In genomic region chr1:40951943-40952743, GRCh38 we compare ENCODE assay signal across 7 cellular contexts. TPM values are rescaled to one million over a fixed set of nuclear protein-coding genes. Genes with fewer than 3 reads are reported as not detected.
DNase-seq lines count a peak whose midpoint lies in the region; ATAC-seq, FAIRE-seq and TF ChIP-seq lines count a peak whose summit lies in the region.

No MANE protein-coding gene starts in this region.

- H3K4me1 Mint-ChIP-seq in immature natural killer cell: peaks cover 3 to 6% of the 10 kb centered on the region in 2 donors

- WGBS in K562 (ENCODE audit: insufficient coverage, low coverage, missing lambda C conversion rate): 9% methylated on average over 17 of the region's 17 CpGs

- BruUV-seq in K562 (replicated peaks; lab: Mats Ljungman, UMichigan): no TSS peak

- FAIRE-seq in K562 (lab: Jason Lieb, UNC): peak; percentile 81

- POLR2A ChIA-PET in K562 (lab: Yijun Ruan, JAX): interaction anchor here (0.6 to 5.5 kb wide), 11 partner anchors 10 to 421 kb away, joined by 3 to 22 read pairs (median 4); partner anchors contain the start of genes CITED4 and ZNF684

- CTCF ChIA-PET in K562 (lab: Yijun Ruan, JAX; ENCODE audit: low intra/inter-chr PET ratio): interaction anchor here (0.8 to 6.0 kb wide), 8 partner anchors 88 to 339 kb away, joined by 3 to 120 read pairs (median 5); partner anchors contain the start of gene CITED4

- peak overlapping the region in 1 of 2 experiments; percentile 80; a peak in 2 of 4 replicates for H3K9ac ChIP-seq in K562 (ENCODE audit: insufficient read depth in 1 of 2, low read depth in 2 of 2, low read length in 2 of 2)

- H3K4me2 ChIP-seq in K562 (ENCODE audit: insufficient read depth, low read length): peak overlapping the region; percentile 70

- H3K36me3 Mint-ChIP-seq in immature natural killer cell: no peaks in the 10 kb centered on the region

- intact Hi-C loops in K562 (cut with micrococcal nuclease): loop anchor here (1.0 to 5.0 kb wide), 5 partner anchors 90 to 360 kb away; partner anchors contain the start of gene CITED4

- no peaks in the 10 kb centered on the region for H4K20me1 ChIP-seq in K562 (replicated peaks; ENCODE audit: control insufficient read depth, insufficient read depth, low read length)

- no peak for TF ChIP-seq POLR2A in K562 (conservative IDR thresholded peaks at IDR 0.05)

- H3K9me1 ChIP-seq in K562 (ENCODE audit: control insufficient read depth, insufficient read depth, low read length): no peaks in the 10 kb centered on the region

- no peak overlapping the region for H3K27ac ChIP-seq in K562 (ENCODE audit: extremely low read depth, low read depth, low read length)

- no peak overlapping the region for H3K4me3 Mint-ChIP-seq in immature natural killer cell

- H3K79me2 ChIP-seq in K562 (ENCODE audit: control insufficient read depth, insufficient read depth, low read length): no peaks in the 10 kb centered on the region

- H3K4me3 ChIP-seq in GM12864 (ENCODE audit: low read depth, low read length): no peak overlapping the region
- no peak overlapping the region for H3K4me3 ChIP-seq in K562

- H3K36me3 ChIP-seq in K562 (ENCODE audit: control insufficient read depth, insufficient read depth, low read length): no peaks in the 10 kb centered on the region

- TF ChIP-seq RAD21 in K562 (CRISPR knock-in tag; conservative IDR thresholded peaks at IDR 0.05 in 1 of 2, IDR thresholded peaks at IDR 0.05 in 1 of 2): peak; percentile 98 to 100

- H3K27me3 Mint-ChIP-seq in immature natural killer cell (ENCODE audit: low read depth in 3 of 3): peaks cover 5 to 23% (median 5%) of the 10 kb centered on the region in 3 donors

- H3K27me3 ChIP-seq in K562 (ENCODE audit: control insufficient read depth in 2 of 2, insufficient read depth in 2 of 2, low read length in 2 of 2): peaks cover 5 to 10% of the 10 kb centered on the region in 2 experiments; a peak in 3 of 5 replicates

- no peaks in the 10 kb centered on the region for H3K9me3 ChIP-seq in K562 (replicated peaks; ENCODE audit: control insufficient read depth, insufficient read depth, low read depth, low read length)

- peak; percentile 88 for ATAC-seq in K562

- H3K27ac Mint-ChIP-seq in immature natural killer cell: no peak overlapping the region

- in situ Hi-C loops in K562 (cut with MboI): loop anchor here (5.0 kb wide), 3 partner anchors 95 to 340 kb away; no protein-coding TSS in a partner anchor

- TF ChIP-seq EP300 in K562 (IDR thresholded peaks at IDR 0.05; ENCODE audit: low read length): no peak

- peak; percentile 97 for TF ChIP-seq CTCF in GM12864 (IDR thresholded peaks at IDR 0.05; ENCODE audit: low read depth, low read length, missing control alignments)
- TF ChIP-seq CTCF in K562 (IDR thresholded peaks at IDR 0.05 in 2 of 3, conservative IDR thresholded peaks at IDR 0.05 in 1 of 3; ENCODE audit: insufficient read depth in 2 of 3, low read depth in 1 of 3, low read length in 3 of 3): peak; percentile 96 to 98 (median 98)

- no peaks in the 10 kb centered on the region for H3K9me3 Mint-ChIP-seq in immature natural killer cell

- peak overlapping the region; percentile 65 for H2AFZ ChIP-seq in K562 (ENCODE audit: low read depth, low read length)

- DNase-seq in GM12864 (ENCODE audit: low read depth) (no peak), NCI-H1417 (lab: John Stamatoyannopoulos, UW) (peak; percentile 70 to 84 (median 70)), T-helper 9 cell (peak; percentile 55), K562 (ENCODE audit: extremely low read depth in 1 of 4, low spot score in 3 of 4) (peak; percentile 80 to 88 (median 86)), immature natural killer cell (peak; percentile 29 to 49 (median 40)), dedifferentiated amniotic fluid mesenchymal stem cell (ENCODE audit: extremely low spot score) (no peak)
- DNase-seq in stimulated activated CD4-positive, alpha-beta T cell treated with anti-CD3 and anti-CD28 coated beads, Interleukin-1b, Interleukin-23, amount 100 ng/mL, for 1 hour (ENCODE audit: low read depth in 2 of 2): peak; percentile 3 to 44

- H3K4me1 ChIP-seq in K562 (replicated peaks in 1 of 2; ENCODE audit: control insufficient read depth in 2 of 2, insufficient read depth in 2 of 2, low read length in 2 of 2): peaks cover 5 to 12% of the 10 kb centered on the region in 2 experiments; a peak in 4 of 5 replicates

TF ChIP-seq in K562, 482 proteins besides CTCF, POLR2A, EP300 and RAD21 (continues in another document):
- TF ChIP-seq ZNF282 (CRISPR knock-in tag; IDR thresholded peaks at IDR 0.05) (no peak), SMAD3 (CRISPR knock-in tag; conservative IDR thresholded peaks at IDR 0.05) (no peak), HDAC3 (IDR thresholded peaks at IDR 0.05; ENCODE audit: borderline replicate concordance, partially characterized antibody) (no peak), NR3C1 (CRISPR knock-in tag; IDR thresholded peaks at IDR 0.05) (no peak), RUNX1 (IDR thresholded peaks at IDR 0.05; ENCODE audit: low read depth) (no peak), BRD4 (IDR thresholded peaks at IDR 0.05) (no peak), ZFP36 (IDR thresholded peaks at IDR 0.05; ENCODE audit: low read depth, low read length, partially characterized antibody) (peak; percentile 97), FOXK2 (conservative IDR thresholded peaks at IDR 0.05 in 1 of 2, IDR thresholded peaks at IDR 0.05 in 1 of 2; ENCODE audit: low read depth in 2 of 2) (no peak), SMARCA5 (IDR thresholded peaks at IDR 0.05) (peak; percentile 60; the same call in 1 of the 2 replicates), ZNF175 (CRISPR knock-in tag; IDR thresholded peaks at IDR 0.05; ENCODE audit: low read depth) (no peak), ZBTB12 (CRISPR knock-in tag; IDR thresholded peaks at IDR 0.05) (no peak), SREBF2 (CRISPR knock-in tag; IDR thresholded peaks at IDR 0.05) (no peak), HNRNPUL1 (IDR thresholded peaks at IDR 0.05; ENCODE audit: low read length) (no peak)
- TF ChIP-seq, protein P1, sequence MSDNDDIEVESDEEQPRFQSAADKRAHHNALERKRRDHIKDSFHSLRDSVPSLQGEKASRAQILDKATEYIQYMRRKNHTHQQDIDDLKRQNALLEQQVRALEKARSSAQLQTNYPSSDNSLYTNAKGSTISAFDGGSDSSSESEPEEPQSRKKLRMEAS (CRISPR knock-in tag; IDR thresholded peaks at IDR 0.05): no peak; the same call in 1 of the 2 replicates
- TF ChIP-seq, protein P2, sequence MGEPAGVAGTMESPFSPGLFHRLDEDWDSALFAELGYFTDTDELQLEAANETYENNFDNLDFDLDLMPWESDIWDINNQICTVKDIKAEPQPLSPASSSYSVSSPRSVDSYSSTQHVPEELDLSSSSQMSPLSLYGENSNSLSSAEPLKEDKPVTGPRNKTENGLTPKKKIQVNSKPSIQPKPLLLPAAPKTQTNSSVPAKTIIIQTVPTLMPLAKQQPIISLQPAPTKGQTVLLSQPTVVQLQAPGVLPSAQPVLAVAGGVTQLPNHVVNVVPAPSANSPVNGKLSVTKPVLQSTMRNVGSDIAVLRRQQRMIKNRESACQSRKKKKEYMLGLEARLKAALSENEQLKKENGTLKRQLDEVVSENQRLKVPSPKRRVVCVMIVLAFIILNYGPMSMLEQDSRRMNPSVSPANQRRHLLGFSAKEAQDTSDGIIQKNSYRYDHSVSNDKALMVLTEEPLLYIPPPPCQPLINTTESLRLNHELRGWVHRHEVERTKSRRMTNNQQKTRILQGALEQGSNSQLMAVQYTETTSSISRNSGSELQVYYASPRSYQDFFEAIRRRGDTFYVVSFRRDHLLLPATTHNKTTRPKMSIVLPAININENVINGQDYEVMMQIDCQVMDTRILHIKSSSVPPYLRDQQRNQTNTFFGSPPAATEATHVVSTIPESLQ (CRISPR knock-in tag; IDR thresholded peaks at IDR 0.05): no peak
- TF ChIP-seq, protein P3, sequence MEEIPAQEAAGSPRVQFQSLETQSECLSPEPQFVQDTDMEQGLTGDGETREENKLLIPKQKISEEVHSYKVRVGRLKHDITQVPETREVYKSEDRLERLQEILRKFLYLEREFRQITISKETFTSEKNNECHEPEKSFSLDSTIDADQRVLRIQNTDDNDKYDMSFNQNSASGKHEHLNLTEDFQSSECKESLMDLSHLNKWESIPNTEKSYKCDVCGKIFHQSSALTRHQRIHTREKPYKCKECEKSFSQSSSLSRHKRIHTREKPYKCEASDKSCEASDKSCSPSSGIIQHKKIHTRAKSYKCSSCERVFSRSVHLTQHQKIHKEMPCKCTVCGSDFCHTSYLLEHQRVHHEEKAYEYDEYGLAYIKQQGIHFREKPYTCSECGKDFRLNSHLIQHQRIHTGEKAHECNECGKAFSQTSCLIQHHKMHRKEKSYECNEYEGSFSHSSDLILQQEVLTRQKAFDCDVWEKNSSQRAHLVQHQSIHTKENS (CRISPR knock-in tag; IDR thresholded peaks at IDR 0.05): no peak

RNA-seq across cellular contexts. Expression of gene CTPS1, which starts 27.4 kb away (rescaled TPM):
- 238 and 252 TPM in 2 replicates for total RNA-seq in K562 (2011; cell fraction: chromatin; rRNA removed; ENCODE audit: low replicate concordance)
- 123 and 132 TPM in 2 replicates for total RNA-seq in K562 (2011; cell fraction: nucleolus; rRNA removed)
- total RNA-seq in K562 (2011; cell fraction: nucleoplasm; rRNA removed): 153 and 182 TPM in 2 replicates
- total RNA-seq in K562 (2014; rRNA removed): 87.7 and 103 TPM in 2 replicates
- 93.9 and 99.0 TPM in 2 replicates for total RNA-seq in K562 (2014; rRNA removed; fragmentation: Illumina TruSeq; extraction: Trizol)
- 101 and 103 TPM in 2 replicates for total RNA-seq in K562 (2015; rRNA removed; fragmentation: Illumina TruSeq; extraction: Trizol)
- 106 and 113 TPM in 2 replicates for total RNA-seq in K562 (2021)
- polyA plus RNA-seq in K562 (2011; rRNA removed): 44.0 and 44.4 TPM in 2 replicates
- polyA plus RNA-seq in K562 (2011; cell fraction: cytosol; rRNA removed): 23.4 and 35.2 TPM in 2 replicates
- 165 and 227 TPM in 2 replicates for polyA plus RNA-seq in K562 (2011; cell fraction: nucleus; rRNA removed)
- polyA plus RNA-seq in K562 (2012): 58.1 and 83.7 TPM in 2 replicates
- polyA plus RNA-seq in K562 (2014; fragmentation: Illumina TruSeq; extraction: Trizol): 152 and 164 TPM in 2 replicates
- polyA plus RNA-seq in K562 (2014; fragmentation: Nextera tagmentation; extraction: Ambion mirVana): 10 to 100 TPM; 71.5 to 72.2 TPM
- 70.6 and 88.0 TPM in 2 replicates for polyA plus RNA-seq in K562 (2014; rRNA removed)
- polyA minus RNA-seq in K562 (2011; rRNA and poly(A)+ RNA removed): 90.7 and 96.2 TPM in 2 replicates
- polyA minus RNA-seq in K562 (2011; cell fraction: cytosol; rRNA and poly(A)+ RNA removed): 36.2 and 42.9 TPM in 2 replicates
- 78.6 and 121 TPM in 2 replicates for polyA minus RNA-seq in K562 (2011; cell fraction: nucleus; rRNA and poly(A)+ RNA removed)
- polyA plus RNA-seq in immature natural killer cell: 10 to 100 TPM; 14.8 to 22.6 (median 16.6) TPM

Comparison
In these comparisons a context has a peak if more than half of its experiments do, and no peak if none do; other contexts are left out.
1. DNase-seq: peak in NCI-H1417 (3 of 3), T-helper 9 cell (single experiment), K562 (4 of 4), immature natural killer cell (3 of 3) and stimulated activated CD4-positive, alpha-beta T cell treated with anti-CD3 and anti-CD28 coated beads, Interleukin-1b, Interleukin-23, amount 100 ng/mL, for 1 hour (2 of 2); none in GM12864 (single experiment) and dedifferentiated amniotic fluid mesenchymal stem cell (single experiment).